8 cellular contexts compared by ENCODE assay signal in genomic region chr9:35517136-35517535, GRCh38. TPM values are rescaled to one million over a fixed set of nuclear protein-coding genes. Genes with fewer than 3 reads are reported as not detected.
DNase-seq lines count a peak whose midpoint lies in the region; TF ChIP-seq lines count a peak whose summit lies in the region.
"Had no signal": no experiment of that assay in that cellular context is flagged by ENCODE, and none has a peak within 500 bp of the region (broad histone marks: within the 10 kb centered on the region; RNA-seq: fewer than 3 reads in every experiment).

No MANE protein-coding gene starts in this region.

- CTCF ChIA-PET in PC-9 (lab: Charles Lee), result no interaction called here

- TF ChIP-seq EP300 in transverse colon (IDR thresholded peaks at IDR 0.05; ENCODE audit: low read depth), result no peak

- POLR2A ChIA-PET in PC-9 (lab: Charles Lee; ENCODE audit: unreplicated experiment), result no interaction called here

- H2AFZ ChIP-seq in PC-9, result no peak overlapping the region

- TF ChIP-seq CTCF in PC-9 (conservative IDR thresholded peaks at IDR 0.05) (no peak), transverse colon (IDR thresholded peaks at IDR 0.05) (no peak), lower leg skin (IDR thresholded peaks at IDR 0.05) (no peak)

- in situ Hi-C loops in transverse colon (cut with MboI; ENCODE audit: low pct_ligation_motif_present in 1 of 4, low pct_unique_long_range_greater_than_20kb in 1 of 4, low sequenced_read_pairs in 3 of 4), result no loop called here
- in situ Hi-C loops in KBM-7 (cut with MboI; ENCODE audit: low pct_unique_long_range_greater_than_20kb, low sequenced_read_pairs), result no loop called here

- intact Hi-C loops in PC-9 (cut with micrococcal nuclease; ENCODE audit: unreplicated experiment) (no loop called here), transverse colon (cut with DNase I; ENCODE audit: low total_unique reads) (no loop called here), lower leg skin (cut with DNase I; ENCODE audit: low total_unique reads) (no loop called here)

- no peaks in the 10 kb centered on the region for H4K20me1 ChIP-seq in PC-9 (ENCODE audit: insufficient read depth)

- DNase-seq in PC-9, result no peak
- DNase-seq in midbrain (lab: John Stamatoyannopoulos, UW), result peak; percentile 92
- no peak for DNase-seq in transverse colon
- no peak for DNase-seq in lower leg skin (ENCODE audit: low spot score in 2 of 2)
- DNase-seq in HuH-7 (ENCODE audit: low spot score), result no peak
- DNase-seq in KBM-7, result no peak

- H3K79me2 ChIP-seq in PC-9 (ENCODE audit: low read depth), result peaks cover 74% of the 10 kb centered on the region

- H3K27me3 ChIP-seq in PC-9 (ENCODE audit: insufficient read depth, low read depth) (no peaks in the 10 kb centered on the region), ectodermal cell (ENCODE audit: control insufficient read depth, insufficient read depth, low read length, poor library complexity, severe bottlenecking) (no peaks in the 10 kb centered on the region), transverse colon (no peaks in the 10 kb centered on the region)

- H3K9me2 ChIP-seq in PC-9 (ENCODE audit: insufficient read depth), result no peaks in the 10 kb centered on the region

- peak overlapping the region; percentile 89 for H3K27ac ChIP-seq in PC-9
- H3K27ac ChIP-seq in ectodermal cell (ENCODE audit: insufficient read depth, low read depth, low read length, poor library complexity, severe bottlenecking), result peak overlapping the region; percentile 80
- H3K27ac ChIP-seq in transverse colon, result peak overlapping the region; percentile 56 to 81 (median 78)

- H3K4me1 ChIP-seq in PC-9 (replicated peaks; ENCODE audit: insufficient read depth), result peaks cover 81% of the 10 kb centered on the region
- H3K4me1 ChIP-seq in ectodermal cell (ENCODE audit: control insufficient read depth, insufficient read depth, low read length), result peaks cover 37% of the 10 kb centered on the region
- peaks cover 23 to 59% (median 33%) of the 10 kb centered on the region in 4 donors for H3K4me1 ChIP-seq in transverse colon

- peak overlapping the region; percentile 72 for H3K4me2 ChIP-seq in PC-9

- no peak for TF ChIP-seq POLR2A in transverse colon (IDR thresholded peaks at IDR 0.05)
- TF ChIP-seq POLR2A in lower leg skin (IDR thresholded peaks at IDR 0.05), result no peak

- 78 to 80% methylated on average over 3 of the region's 3 CpGs for WGBS in ectodermal cell, 2 experiments
- 69 to 76% methylated on average over 3 of the region's 3 CpGs for WGBS in transverse colon (ENCODE audit: low coverage in 1 of 2), 2 donors
- 59 to 68% methylated on average over 3 of the region's 3 CpGs for WGBS in lower leg skin, 2 donors

- H3K4me3 ChIP-seq in PC-9, result no peak overlapping the region
- H3K4me3 ChIP-seq in ectodermal cell (ENCODE audit: insufficient read depth, low read depth, low read length), result no peak overlapping the region
- no peak overlapping the region for H3K4me3 ChIP-seq in transverse colon
- H3K4me3 ChIP-seq in lower leg skin (ENCODE audit: low read depth, poor library complexity, severe bottlenecking), result no peak overlapping the region

- H3F3A ChIP-seq in PC-9 (ENCODE audit: insufficient read depth, low read depth), result peaks cover 45% of the 10 kb centered on the region

- no peaks in the 10 kb centered on the region for H3K9me3 ChIP-seq in PC-9 (ENCODE audit: insufficient read depth, low read depth)
- no peaks in the 10 kb centered on the region for H3K9me3 ChIP-seq in ectodermal cell (ENCODE audit: control insufficient read depth, low read length)
- no peaks in the 10 kb centered on the region for H3K9me3 ChIP-seq in transverse colon

- TSS peak; percentile 12 for BruUV-seq in PC-9 (replicated peaks; lab: Mats Ljungman, UMichigan)

- H3K36me3 ChIP-seq in PC-9 (ENCODE audit: low read depth), result no peaks in the 10 kb centered on the region
- no peaks in the 10 kb centered on the region for H3K36me3 ChIP-seq in ectodermal cell (ENCODE audit: control insufficient read depth, insufficient read depth, low read length)
- no peaks in the 10 kb centered on the region for H3K36me3 ChIP-seq in transverse colon

RNA-seq across cellular contexts. Expression of gene RUSC2, which starts 27.2 kb away (rescaled TPM):
- 10.1 and 12.5 TPM in 2 replicates for total RNA-seq in PC-9 (2021)
- polyA plus RNA-seq in ectodermal cell (2013, experiment 1 of 4), result 11.7 TPM
- 14.0 TPM for polyA plus RNA-seq in ectodermal cell (2013, experiment 2 of 4)
- 8.6 TPM for polyA plus RNA-seq in ectodermal cell (2013, experiment 3 of 4)
- 9.4 TPM for polyA plus RNA-seq in ectodermal cell (2013, experiment 4 of 4)
- 10 to 100 TPM in 2 of 4 donors, 1 to 10 TPM in 2; 7.0 to 16.8 (median 12.1) TPM for total RNA-seq in transverse colon
- 10 to 100 TPM; 18.5 to 32.0 (median 30.1) TPM for total RNA-seq in lower leg skin
- polyA plus RNA-seq: IgD-negative memory B cell had no signal
